Comparison of ENCODE assay signal across 12 cellular contexts in the genomic region with DNA sequence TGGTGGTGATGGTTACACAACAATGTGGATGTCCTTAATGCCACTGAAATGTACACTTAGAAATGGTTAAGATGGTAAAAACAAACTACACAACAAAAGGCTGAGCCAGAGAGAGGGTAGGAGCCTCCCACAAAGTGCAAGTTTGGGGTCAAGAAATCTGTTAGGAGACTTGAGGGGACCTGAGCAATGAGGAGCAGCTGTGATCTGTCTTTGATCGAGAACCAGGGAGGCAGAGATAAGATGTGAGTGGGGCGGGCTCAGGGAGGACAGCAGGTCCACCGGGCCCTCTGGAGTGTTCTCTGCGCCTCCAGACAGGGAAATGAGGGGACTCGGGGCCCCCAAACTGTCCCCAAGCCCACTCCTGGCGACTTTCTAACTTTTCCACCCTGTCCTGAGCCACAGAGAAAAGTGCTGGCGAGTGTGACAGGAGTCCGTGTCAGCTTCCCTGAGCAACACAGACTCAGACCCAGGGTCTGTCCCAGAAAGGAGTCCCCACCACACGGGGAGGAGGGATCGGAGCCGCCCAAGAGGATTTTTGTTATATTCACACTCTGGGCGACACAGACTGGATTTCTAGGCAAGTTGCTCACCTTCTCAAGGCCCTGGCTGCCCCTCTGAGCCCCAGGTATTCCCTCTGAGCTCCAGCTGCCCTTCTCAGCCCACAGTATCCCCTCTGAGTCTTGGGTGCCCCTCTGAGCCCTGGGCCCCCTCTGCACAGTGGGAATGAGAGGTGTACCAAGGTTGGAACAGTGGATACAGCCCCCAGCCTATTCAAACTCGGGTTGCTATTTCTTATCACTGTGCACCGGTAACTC.
"Had no signal": no experiment of that assay in that cellular context is flagged by ENCODE, and none has a peak within 500 bp of the region (broad histone marks: within the 10 kb centered on the region; RNA-seq: fewer than 3 reads in every experiment).

No MANE protein-coding gene starts in this region.

- H3K9me3 ChIP-seq: esophagus muscularis mucosa, left lung, right atrium auricular region, thyroid gland had no signal

- H3K27me3 Mint-ChIP-seq: activated CD4-positive, alpha-beta memory T cell treated with anti-CD3 and anti-CD28 coated beads for 36 hours had no signal

- DNase-seq: activated CD4-positive, alpha-beta memory T cell treated with anti-CD3 and anti-CD28 coated beads for 36 hours; activated naive CD8-positive, alpha-beta T cell treated with anti-CD3 and anti-CD28 coated beads, Interleukin-2, amount 10 ng/mL, durations not matched to agents 7 days and 5 days; activated T-cell treated with anti-CD3 and anti-CD28 coated beads, Interleukin-2, amount 50 U/mL, for 48 hours; anterior cingulate cortex; T-helper 9 cell; thyroid gland had no signal

- H3K27ac ChIP-seq: esophagus muscularis mucosa, left lung, right atrium auricular region, thyroid gland had no signal

- H3K4me2 ChIP-seq: smooth muscle cell had no signal

- H3K27ac Mint-ChIP-seq: activated CD4-positive, alpha-beta memory T cell treated with anti-CD3 and anti-CD28 coated beads for 36 hours; activated naive CD8-positive, alpha-beta T cell treated with anti-CD3 and anti-CD28 coated beads, Interleukin-2, amount 10 ng/mL, durations not matched to agents 7 days and 5 days; stimulated activated effector memory CD8-positive, alpha-beta T cell treated with anti-CD3 and anti-CD28 coated beads, Interleukin-12 subunit alpha, Interleukin-12 subunit beta, amount 100 ng/mL, for 72 hours had no signal

- H3K36me3 ChIP-seq: esophagus muscularis mucosa, left lung, right atrium auricular region, thyroid gland had no signal

- H3K4me3 Mint-ChIP-seq: activated CD4-positive, alpha-beta memory T cell treated with anti-CD3 and anti-CD28 coated beads for 36 hours; activated naive CD8-positive, alpha-beta T cell treated with anti-CD3 and anti-CD28 coated beads, Interleukin-2, amount 10 ng/mL, durations not matched to agents 7 days and 5 days; neural crest cell; stimulated activated effector memory CD8-positive, alpha-beta T cell treated with anti-CD3 and anti-CD28 coated beads, Interleukin-12 subunit alpha, Interleukin-12 subunit beta, amount 100 ng/mL, for 72 hours had no signal

- H3K9me3 Mint-ChIP-seq: activated CD4-positive, alpha-beta memory T cell treated with anti-CD3 and anti-CD28 coated beads for 36 hours; activated naive CD8-positive, alpha-beta T cell treated with anti-CD3 and anti-CD28 coated beads, Interleukin-2, amount 10 ng/mL, durations not matched to agents 7 days and 5 days; neural crest cell; stimulated activated effector memory CD8-positive, alpha-beta T cell treated with anti-CD3 and anti-CD28 coated beads, Interleukin-12 subunit alpha, Interleukin-12 subunit beta, amount 100 ng/mL, for 72 hours had no signal

- H3K4me1 Mint-ChIP-seq: activated naive CD8-positive, alpha-beta T cell treated with anti-CD3 and anti-CD28 coated beads, Interleukin-2, amount 10 ng/mL, durations not matched to agents 7 days and 5 days; stimulated activated effector memory CD8-positive, alpha-beta T cell treated with anti-CD3 and anti-CD28 coated beads, Interleukin-12 subunit alpha, Interleukin-12 subunit beta, amount 100 ng/mL, for 72 hours had no signal

- H3K4me3 ChIP-seq: esophagus muscularis mucosa, left lung, right atrium auricular region, smooth muscle cell, thyroid gland had no signal

- H3K4me1 ChIP-seq: esophagus muscularis mucosa, right atrium auricular region, thyroid gland had no signal

- H3K27me3 ChIP-seq: esophagus muscularis mucosa, left lung, right atrium auricular region, thyroid gland had no signal

- ATAC-seq: left lung; stimulated activated effector memory CD8-positive, alpha-beta T cell treated with anti-CD3 and anti-CD28 coated beads, Interleukin-12 subunit alpha, Interleukin-12 subunit beta, amount 100 ng/mL, for 72 hours had no signal

- H3K36me3 Mint-ChIP-seq: activated CD4-positive, alpha-beta memory T cell treated with anti-CD3 and anti-CD28 coated beads for 36 hours; activated naive CD8-positive, alpha-beta T cell treated with anti-CD3 and anti-CD28 coated beads, Interleukin-2, amount 10 ng/mL, durations not matched to agents 7 days and 5 days; stimulated activated effector memory CD8-positive, alpha-beta T cell treated with anti-CD3 and anti-CD28 coated beads, Interleukin-12 subunit alpha, Interleukin-12 subunit beta, amount 100 ng/mL, for 72 hours had no signal
